In the genomic region with DNA sequence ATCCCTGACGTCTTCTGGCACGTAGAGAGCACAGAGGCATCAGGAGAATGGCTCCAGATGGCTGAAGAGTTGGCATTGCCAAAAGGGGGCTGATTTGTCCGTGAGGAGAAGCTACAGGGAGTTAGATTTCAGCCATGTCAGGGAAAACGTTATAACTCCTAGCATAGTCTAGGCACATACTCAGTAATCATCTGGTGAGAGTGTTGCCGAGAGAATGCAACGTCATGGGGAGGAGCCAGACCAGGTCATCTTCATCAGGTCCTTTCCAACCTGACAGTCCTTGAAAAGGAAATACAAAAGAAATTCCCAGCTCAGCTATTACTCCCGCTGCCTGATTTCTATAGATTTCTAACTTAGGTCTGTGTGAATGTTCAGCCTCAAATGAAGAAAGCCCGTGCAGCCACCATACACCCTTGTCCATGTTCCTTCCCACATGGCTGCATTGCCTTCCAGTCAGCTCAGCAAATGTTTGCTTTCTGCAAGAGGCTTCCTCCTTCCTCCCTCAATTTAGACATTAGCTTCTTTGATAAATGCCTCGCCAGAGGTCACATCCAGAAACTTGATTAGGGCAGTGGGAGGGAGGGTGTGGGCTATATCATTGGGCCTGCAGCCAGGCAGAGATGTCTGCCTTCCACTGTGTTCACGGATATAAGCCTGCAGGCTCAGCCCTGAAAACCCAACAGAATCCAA, we compare ENCODE assay signal across 13 cellular contexts.
DNase-seq lines count a peak whose midpoint lies in the region; ATAC-seq and TF ChIP-seq lines count a peak whose summit lies in the region.
"Had no signal": no experiment of that assay in that cellular context is flagged by ENCODE, and none has a peak within 500 bp of the region (broad histone marks: within the 10 kb centered on the region; RNA-seq: fewer than 3 reads in every experiment).

No MANE protein-coding gene starts in this region.

- H3K4me2 ChIP-seq in GM23338 = no peak overlapping the region

- H3F3A ChIP-seq in GM23338 (replicated peaks; ENCODE audit: low read depth) = no peaks in the 10 kb centered on the region

- CTCF ChIA-PET in activated CD8-positive, alpha-beta T cell treated with anti-CD3 and anti-CD28 coated beads for 36 hours (lab: Charles Lee) = interaction anchor here (0.8 kb wide), 1 partner anchor 9 kb away, joined by 3 read pairs; no protein-coding TSS in a partner anchor

- H3K27ac ChIP-seq in GM23338 (ENCODE audit: low read depth) = no peak overlapping the region
- H3K27ac ChIP-seq in esophagus squamous epithelium = peak overlapping the region in 3 of 4 donors; percentile 31 to 57 (median 57)
- peak overlapping the region in 7 of 8 donors; percentile 32 to 88 (median 73) for H3K27ac ChIP-seq in spleen
- H3K27ac ChIP-seq: pancreas had no signal

- POLR2A ChIA-PET in activated CD8-positive, alpha-beta T cell treated with anti-CD3 and anti-CD28 coated beads for 36 hours (lab: Charles Lee) = interaction anchor here (0.9 kb wide), 1 partner anchor 10 kb away, joined by 3 read pairs; no protein-coding TSS in a partner anchor

- no peaks in the 10 kb centered on the region for H4K20me1 ChIP-seq in GM23338 (replicated peaks; ENCODE audit: insufficient read depth)

- no peak for TF ChIP-seq CTCF in GM23338 (conservative IDR thresholded peaks at IDR 0.05; ENCODE audit: low read depth in 2 of 2)
- TF ChIP-seq CTCF in esophagus squamous epithelium (IDR thresholded peaks at IDR 0.05) = no peak
- TF ChIP-seq CTCF in spleen (IDR thresholded peaks at IDR 0.05 in 8 of 11, conservative IDR thresholded peaks at IDR 0.05 in 3 of 11) = no peak
- no peak for TF ChIP-seq CTCF in activated CD8-positive, alpha-beta T cell treated with anti-CD3 and anti-CD28 coated beads for 36 hours (IDR thresholded peaks at IDR 0.05)

- DNase-seq in GM23338 (ENCODE audit: low spot score) = no peak
- peak; percentile 78 for DNase-seq in SK-N-DZ (ENCODE audit: low spot score)
- DNase-seq in esophagus squamous epithelium (lab: John Stamatoyannopoulos, UW) = no peak
- no peak for DNase-seq in spleen
- DNase-seq in NCI-H748 treated with DMSO at 0.1 percent for 48 hours (lab: John Stamatoyannopoulos, UW) = no peak
- no peak for DNase-seq in activated CD8-positive, alpha-beta T cell treated with anti-CD3 and anti-CD28 coated beads for 36 hours
- no peak for DNase-seq in RPMI8226
- DNase-seq: activated naive CD8-positive, alpha-beta T cell treated with anti-CD3 and anti-CD28 coated beads, Interleukin-2, amount 10 ng/mL, durations not matched to agents 7 days and 5 days; CD4-positive, alpha-beta memory T cell; glutamatergic neuron; stimulated activated naive B cell treated with anti-CD40 and anti-IgM and Interleukin-4, amounts not matched to agents 10 μg/mL and 1 μg/mL and 100 μg/mL, for 72 hours had no signal

- H3K27me3 ChIP-seq in GM23338 (ENCODE audit: insufficient read depth) = no peaks in the 10 kb centered on the region
- no peaks in the 10 kb centered on the region for H3K27me3 ChIP-seq in esophagus squamous epithelium
- H3K27me3 ChIP-seq in spleen (replicated peaks in 1 of 7) = no peaks in the 10 kb centered on the region
- H3K27me3 ChIP-seq: pancreas had no signal

- no peak for ATAC-seq in GM23338
- ATAC-seq in activated CD8-positive, alpha-beta T cell treated with anti-CD3 and anti-CD28 coated beads for 36 hours = no peak
- ATAC-seq: pancreas; stimulated activated naive B cell treated with anti-CD40 and anti-IgM and Interleukin-4, amounts not matched to agents 10 μg/mL and 1 μg/mL and 100 μg/mL, for 72 hours had no signal

- H3K36me3 ChIP-seq in GM23338 (ENCODE audit: insufficient read depth) = no peaks in the 10 kb centered on the region
- peaks cover 0 to 57% (median 0%) of the 10 kb centered on the region in 3 donors for H3K36me3 ChIP-seq in esophagus squamous epithelium
- peaks cover 0 to 81% (median 35%) of the 10 kb centered on the region in 6 donors for H3K36me3 ChIP-seq in spleen
- H3K36me3 ChIP-seq: WERI-Rb-1 had no signal

- H3K9me2 ChIP-seq in GM23338 (ENCODE audit: insufficient read depth) = no peaks in the 10 kb centered on the region

- WGBS in esophagus squamous epithelium, 2 donors = 72 to 77% methylated on average over 10 of the region's 10 CpGs
- 78 to 90% (median 84%) methylated on average over 10 of the region's 10 CpGs for WGBS in spleen, 5 donors

- no peaks in the 10 kb centered on the region for H3K9me3 ChIP-seq in esophagus squamous epithelium
- no peaks in the 10 kb centered on the region for H3K9me3 ChIP-seq in spleen
- H3K9me3 ChIP-seq: pancreas had no signal

- H3K4me1 ChIP-seq in GM23338 (ENCODE audit: insufficient read depth) = peaks cover 21% of the 10 kb centered on the region
- H3K4me1 ChIP-seq in esophagus squamous epithelium = peaks cover 14 to 78% (median 33%) of the 10 kb centered on the region in 3 donors
- peaks cover 27 to 91% (median 57%) of the 10 kb centered on the region in 6 donors for H3K4me1 ChIP-seq in spleen
- H3K4me1 ChIP-seq: pancreas had no signal

- no peak overlapping the region for H2AFZ ChIP-seq in GM23338

- peaks cover 36% of the 10 kb centered on the region for H3K4me1 Mint-ChIP-seq in GM23338
- peaks cover 12% of the 10 kb centered on the region for H3K4me1 Mint-ChIP-seq in activated CD8-positive, alpha-beta T cell treated with anti-CD3 and anti-CD28 coated beads for 36 hours (ENCODE audit: low read depth)

- H3K4me3 ChIP-seq in GM23338 (no peak overlapping the region), esophagus squamous epithelium (no peak overlapping the region), spleen (no peak overlapping the region)
- H3K4me3 ChIP-seq: pancreas had no signal

- no peaks in the 10 kb centered on the region for H3K9me3 Mint-ChIP-seq in GM23338
- H3K9me3 Mint-ChIP-seq in activated CD8-positive, alpha-beta T cell treated with anti-CD3 and anti-CD28 coated beads for 36 hours = no peaks in the 10 kb centered on the region
- H3K9me3 Mint-ChIP-seq: activated naive CD8-positive, alpha-beta T cell treated with anti-CD3 and anti-CD28 coated beads, Interleukin-2, amount 10 ng/mL, durations not matched to agents 7 days and 5 days; CD4-positive, alpha-beta memory T cell; stimulated activated naive B cell treated with anti-CD40 and anti-IgM and Interleukin-4, amounts not matched to agents 10 μg/mL and 1 μg/mL and 100 μg/mL, for 72 hours had no signal

- peaks cover 5% of the 10 kb centered on the region for H3K27me3 Mint-ChIP-seq in GM23338 (ENCODE audit: insufficient read depth, low read depth, poor library complexity)
- no peaks in the 10 kb centered on the region for H3K27me3 Mint-ChIP-seq in activated CD8-positive, alpha-beta T cell treated with anti-CD3 and anti-CD28 coated beads for 36 hours
- H3K27me3 Mint-ChIP-seq: activated naive CD8-positive, alpha-beta T cell treated with anti-CD3 and anti-CD28 coated beads, Interleukin-2, amount 10 ng/mL, durations not matched to agents 7 days and 5 days; CD4-positive, alpha-beta memory T cell; stimulated activated naive B cell treated with anti-CD40 and anti-IgM and Interleukin-4, amounts not matched to agents 10 μg/mL and 1 μg/mL and 100 μg/mL, for 72 hours had no signal

- no peaks in the 10 kb centered on the region; the same call in 2 of the 3 replicates for H3K36me3 Mint-ChIP-seq in GM23338 (ENCODE audit: low read depth)
- H3K36me3 Mint-ChIP-seq in activated CD8-positive, alpha-beta T cell treated with anti-CD3 and anti-CD28 coated beads for 36 hours (ENCODE audit: low read depth) = peaks cover 10% of the 10 kb centered on the region

- TF ChIP-seq POLR2A in esophagus squamous epithelium (IDR thresholded peaks at IDR 0.05) (no peak), spleen (IDR thresholded peaks at IDR 0.05) (no peak)

- intact Hi-C loops in esophagus squamous epithelium (cut with DNase I) (no loop called here), spleen (cut with DNase I; ENCODE audit: low total_unique reads) (no loop called here)
- intact Hi-C loops in activated CD8-positive, alpha-beta T cell treated with anti-CD3 and anti-CD28 coated beads for 36 hours (cut with micrococcal nuclease) = no loop called here

- 0 out of 2 replicates have a peak overlapping the region, but pooled peaks have one; percentile 46 for H3K27ac Mint-ChIP-seq in GM23338
- H3K27ac Mint-ChIP-seq in activated CD8-positive, alpha-beta T cell treated with anti-CD3 and anti-CD28 coated beads for 36 hours = no peak overlapping the region
- H3K27ac Mint-ChIP-seq: activated naive CD8-positive, alpha-beta T cell treated with anti-CD3 and anti-CD28 coated beads, Interleukin-2, amount 10 ng/mL, durations not matched to agents 7 days and 5 days had no signal

- no peak overlapping the region for H3K4me3 Mint-ChIP-seq in GM23338
- no peak overlapping the region for H3K4me3 Mint-ChIP-seq in activated CD8-positive, alpha-beta T cell treated with anti-CD3 and anti-CD28 coated beads for 36 hours
- H3K4me3 Mint-ChIP-seq: activated naive CD8-positive, alpha-beta T cell treated with anti-CD3 and anti-CD28 coated beads, Interleukin-2, amount 10 ng/mL, durations not matched to agents 7 days and 5 days; CD4-positive, alpha-beta memory T cell; stimulated activated naive B cell treated with anti-CD40 and anti-IgM and Interleukin-4, amounts not matched to agents 10 μg/mL and 1 μg/mL and 100 μg/mL, for 72 hours had no signal

- H3K79me2 ChIP-seq in GM23338 (replicated peaks; ENCODE audit: insufficient read depth) = no peaks in the 10 kb centered on the region

TF ChIP-seq in GM23338, 12 proteins besides CTCF, POLR2A, EP300 and RAD21 (continues in another document):
- TF ChIP-seq, protein P1, sequence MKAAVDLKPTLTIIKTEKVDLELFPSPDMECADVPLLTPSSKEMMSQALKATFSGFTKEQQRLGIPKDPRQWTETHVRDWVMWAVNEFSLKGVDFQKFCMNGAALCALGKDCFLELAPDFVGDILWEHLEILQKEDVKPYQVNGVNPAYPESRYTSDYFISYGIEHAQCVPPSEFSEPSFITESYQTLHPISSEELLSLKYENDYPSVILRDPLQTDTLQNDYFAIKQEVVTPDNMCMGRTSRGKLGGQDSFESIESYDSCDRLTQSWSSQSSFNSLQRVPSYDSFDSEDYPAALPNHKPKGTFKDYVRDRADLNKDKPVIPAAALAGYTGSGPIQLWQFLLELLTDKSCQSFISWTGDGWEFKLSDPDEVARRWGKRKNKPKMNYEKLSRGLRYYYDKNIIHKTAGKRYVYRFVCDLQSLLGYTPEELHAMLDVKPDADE (IDR thresholded peaks at IDR 0.05) = no peak
- no peak for TF ChIP-seq CREB1 (CRISPR knock-in tag; IDR thresholded peaks at IDR 0.05; ENCODE audit: low read depth)
- TF ChIP-seq JUNB (IDR thresholded peaks at IDR 0.05; ENCODE audit: unreplicated experiment) = no peak
- no peak for TF ChIP-seq ZNF114 (CRISPR knock-in tag; IDR thresholded peaks at IDR 0.05)
- no peak for TF ChIP-seq EZH2phosphoT487 (IDR thresholded peaks at IDR 0.05; ENCODE audit: unreplicated experiment)
- no peak for TF ChIP-seq STAT1 (IDR thresholded peaks at IDR 0.05; ENCODE audit: unreplicated experiment)
